11 cellular contexts compared by ENCODE assay signal in genomic region chr1:16026302-16026701, GRCh38. TPM values are rescaled to one million over a fixed set of nuclear protein-coding genes. Genes with fewer than 3 reads are reported as not detected.
"Had no signal": no experiment of that assay in that cellular context is flagged by ENCODE, and none has a peak within 500 bp of the region (broad histone marks: within the 10 kb centered on the region; RNA-seq: fewer than 3 reads in every experiment).

No MANE protein-coding gene starts in this region.

RNA-seq across cellular contexts. Expression of gene CLCNKA, which starts 4.5 kb away (rescaled TPM):
- total RNA-seq: mammary epithelial cell, T-cell had no signal
- polyA plus RNA-seq: mammary epithelial cell had no signal

RNA-seq across cellular contexts. Expression of gene HSPB7, which starts 8.5 kb away (rescaled TPM):
- total RNA-seq: activated naive CD4-positive, alpha-beta T cell treated with anti-CD3 and anti-CD28 coated beads, Interleukin-2, amount 50 U/mL, for 72 hours; activated T-helper 17 cell treated with anti-CD3 and anti-CD28 coated beads, Interleukin-2, amount 50 U/mL, for 72 hours; frontal cortex had no signal
- polyA plus RNA-seq: mammary epithelial cell had no signal

RNA-seq across cellular contexts. Expression of gene CLCNKB, which starts 17.3 kb away (rescaled TPM):
- total RNA-seq: activated naive CD4-positive, alpha-beta T cell treated with anti-CD3 and anti-CD28 coated beads, Interleukin-2, amount 50 U/mL, for 72 hours; esophagus mucosa; mammary epithelial cell; T-cell had no signal

RNA-seq across cellular contexts. Expression of gene SRARP, which starts 22.3 kb away (rescaled TPM):
- total RNA-seq: activated naive CD4-positive, alpha-beta T cell treated with anti-CD3 and anti-CD28 coated beads, Interleukin-2, amount 50 U/mL, for 72 hours; activated T-helper 17 cell treated with anti-CD3 and anti-CD28 coated beads, Interleukin-2, amount 50 U/mL, for 72 hours; aorta; esophagus mucosa; mammary epithelial cell; renal cortical epithelial cell; T-cell; uterus had no signal
- polyA plus RNA-seq: adipose tissue, aorta, mammary epithelial cell had no signal

RNA-seq across cellular contexts. Expression of gene FAM131C, which starts 47.1 kb away (rescaled TPM):
- total RNA-seq: sciatic nerve had no signal
